In genomic region chr5:40277161-40277906, GRCh38 we compare ENCODE assay signal across 14 cellular contexts.
DNase-seq lines count a peak whose midpoint lies in the region; ATAC-seq and TF ChIP-seq lines count a peak whose summit lies in the region.
"Had no signal": no experiment of that assay in that cellular context is flagged by ENCODE, and none has a peak within 500 bp of the region (broad histone marks: within the 10 kb centered on the region; RNA-seq: fewer than 3 reads in every experiment).

No MANE protein-coding gene starts in this region.

- TF ChIP-seq POLR2A in thyroid gland (IDR thresholded peaks at IDR 0.05): no peak
- no peak for TF ChIP-seq POLR2A in prostate gland (IDR thresholded peaks at IDR 0.05)

- H3K4me1 ChIP-seq in thyroid gland: peaks cover 0 to 2% of the 10 kb centered on the region in 2 donors
- no peaks in the 10 kb centered on the region for H3K4me1 ChIP-seq in prostate gland (replicated peaks)
- H3K4me1 ChIP-seq: HAP-1 had no signal

- DNase-seq in GM12864 (ENCODE audit: low read depth) (peak; percentile 4), thyroid gland (no peak), iPS-NIHi7 (ENCODE audit: extremely low spot score) (no peak), prostate gland (ENCODE audit: low spot score) (no peak), omental fat pad (ENCODE audit: low spot score) (no peak)
- DNase-seq in activated naive CD8-positive, alpha-beta T cell treated with anti-CD3 and anti-CD28 coated beads, Interleukin-2, amount 10 ng/mL, durations not matched to agents 7 days and 5 days: peak; percentile 31
- DNase-seq: hippocampal formation, NCI-H1417 treated with DMSO at 0.1 percent for 48 hours, occipital lobe had no signal

- intact Hi-C loops in thyroid gland (cut with DNase I) (no loop called here), prostate gland (cut with DNase I) (no loop called here)

- no peak overlapping the region for H3K4me3 ChIP-seq in GM12864 (ENCODE audit: low read depth, low read length)
- H3K4me3 ChIP-seq in thyroid gland (replicated peaks in 1 of 3): no peak overlapping the region
- H3K4me3 ChIP-seq in prostate gland: no peak overlapping the region
- H3K4me3 ChIP-seq: HAP-1, SK-N-MC, suprapubic skin had no signal

- H3K27me3 ChIP-seq in thyroid gland (no peaks in the 10 kb centered on the region), prostate gland (replicated peaks; ENCODE audit: insufficient read depth) (no peaks in the 10 kb centered on the region)
- H3K27me3 ChIP-seq: suprapubic skin had no signal

- H3K4me1 Mint-ChIP-seq in activated naive CD8-positive, alpha-beta T cell treated with anti-CD3 and anti-CD28 coated beads, Interleukin-2, amount 10 ng/mL, durations not matched to agents 7 days and 5 days: peaks cover 30% of the 10 kb centered on the region

- peaks cover 14% of the 10 kb centered on the region for H3K36me3 Mint-ChIP-seq in activated naive CD8-positive, alpha-beta T cell treated with anti-CD3 and anti-CD28 coated beads, Interleukin-2, amount 10 ng/mL, durations not matched to agents 7 days and 5 days

- WGBS in thyroid gland, 2 donors: 92 to 95% methylated on average over 4 of the region's 4 CpGs
- 87% methylated on average over 4 of the region's 4 CpGs for WGBS in prostate gland

- TF ChIP-seq CTCF in GM12864 (IDR thresholded peaks at IDR 0.05; ENCODE audit: low read depth, low read length, missing control alignments) (no peak), thyroid gland (IDR thresholded peaks at IDR 0.05) (no peak), prostate gland (IDR thresholded peaks at IDR 0.05) (no peak), omental fat pad (IDR thresholded peaks at IDR 0.05) (no peak)

- peaks cover 7% of the 10 kb centered on the region for H3K9me3 Mint-ChIP-seq in activated naive CD8-positive, alpha-beta T cell treated with anti-CD3 and anti-CD28 coated beads, Interleukin-2, amount 10 ng/mL, durations not matched to agents 7 days and 5 days

- peak overlapping the region; percentile 87 for H3K27ac Mint-ChIP-seq in activated naive CD8-positive, alpha-beta T cell treated with anti-CD3 and anti-CD28 coated beads, Interleukin-2, amount 10 ng/mL, durations not matched to agents 7 days and 5 days

- H3K27me3 Mint-ChIP-seq in activated naive CD8-positive, alpha-beta T cell treated with anti-CD3 and anti-CD28 coated beads, Interleukin-2, amount 10 ng/mL, durations not matched to agents 7 days and 5 days: no peaks in the 10 kb centered on the region

- no peak overlapping the region for H3K27ac ChIP-seq in thyroid gland
- H3K27ac ChIP-seq in prostate gland: no peak overlapping the region
- H3K27ac ChIP-seq: SK-N-MC, suprapubic skin had no signal

- ATAC-seq in GM21390 (IDR thresholded peaks at IDR 0.05; ENCODE audit: unreplicated experiment) (peak; percentile 69), HG03442 (IDR thresholded peaks at IDR 0.05; ENCODE audit: unreplicated experiment) (peak; percentile 83), omental fat pad (ENCODE audit: low FRiP score) (no peak)
- ATAC-seq in activated naive CD8-positive, alpha-beta T cell treated with anti-CD3 and anti-CD28 coated beads, Interleukin-2, amount 10 ng/mL, durations not matched to agents 7 days and 5 days (ENCODE audit: low read depth): peak; percentile 59

- H3K9me3 ChIP-seq in thyroid gland (no peaks in the 10 kb centered on the region), prostate gland (no peaks in the 10 kb centered on the region)
- H3K9me3 ChIP-seq: HAP-1, suprapubic skin had no signal

- POLR2A ChIA-PET in activated naive CD8-positive, alpha-beta T cell treated with anti-CD3 and anti-CD28 coated beads, Interleukin-2, amount 10 ng/mL, durations not matched to agents 7 days and 5 days (lab: Charles Lee): interaction anchor here (1.1 kb wide), 1 partner anchor 22 kb away, joined by 3 read pairs; no protein-coding TSS in a partner anchor

- H3K36me3 ChIP-seq in thyroid gland (no peaks in the 10 kb centered on the region), prostate gland (no peaks in the 10 kb centered on the region)
- H3K36me3 ChIP-seq: HAP-1, suprapubic skin had no signal

- H3K4me3 Mint-ChIP-seq in activated naive CD8-positive, alpha-beta T cell treated with anti-CD3 and anti-CD28 coated beads, Interleukin-2, amount 10 ng/mL, durations not matched to agents 7 days and 5 days: peak overlapping the region; percentile 52

Comparison
In these comparisons a context has a peak if more than half of its experiments do, and no peak if none do; other contexts are left out.
1. DNase-seq: peak in GM12864 (single experiment) and activated naive CD8-positive, alpha-beta T cell treated with anti-CD3 and anti-CD28 coated beads, Interleukin-2, amount 10 ng/mL, durations not matched to agents 7 days and 5 days (single experiment); none in thyroid gland (0 of 2), iPS-NIHi7 (single experiment), prostate gland (single experiment) and omental fat pad (single experiment).